ENCODE assay signal across 40 cellular contexts in genomic region chr7:125020801-125021200, GRCh38.
"Had no signal": no experiment of that assay in that cellular context is flagged by ENCODE, and none has a peak within 500 bp of the region (broad histone marks: within the 10 kb centered on the region; RNA-seq: fewer than 3 reads in every experiment).

No MANE protein-coding gene starts in this region.

- DNase-seq: activated effector memory CD4-positive, alpha-beta T cell treated with anti-CD3 and anti-CD28 coated beads, Interleukin-2, amount 50 U/mL, for 16 hours; activated effector memory CD4-positive, alpha-beta T cell treated with Interleukin-2 at 50 U/mL for 16 hours; activated gamma-delta T cell; activated gamma-delta T cell treated with Interleukin-2 at 50 U/mL for 16 hours; activated naive CD4-positive, alpha-beta T cell; activated naive CD4-positive, alpha-beta T cell treated with anti-CD3 and anti-CD28 coated beads for 36 hours; activated naive CD4-positive, alpha-beta T cell treated with anti-CD3 and anti-CD28 coated beads, Interleukin-2, amount 10 ng/mL, durations not matched to agents 7 days and 5 days; activated naive CD4-positive, alpha-beta T cell treated with anti-CD3 and anti-CD28 coated beads, Interleukin-2, amount 50 U/mL, for 16 hours; activated naive CD4-positive, alpha-beta T cell treated with Interleukin-2 at 50 U/mL for 16 hours; activated naive CD8-positive, alpha-beta T cell treated with anti-CD3 and anti-CD28 coated beads for 36 hours; activated naive CD8-positive, alpha-beta T cell treated with anti-CD3 and anti-CD28 coated beads, Interleukin-2, amount 10 ng/mL, durations not matched to agents 7 days and 5 days; activated naive CD8-positive, alpha-beta T cell treated with anti-CD3 and anti-CD28 coated beads, Interleukin-2, amount 50 U/mL, for 24 hours; activated T-cell treated with anti-CD3 and anti-CD28 coated beads for 4 hours; activated T-cell treated with anti-CD3 and anti-CD28 coated beads, Interleukin-2, amount 50 U/mL, for 1 hour; activated T-cell treated with anti-CD3 and anti-CD28 coated beads, Interleukin-2, amount 50 U/mL, for 24 hours; activated T-cell treated with anti-CD3 and anti-CD28 coated beads, Interleukin-2, amount 50 U/mL, for 4 hours; activated T-cell treated with anti-CD3 and anti-CD28 coated beads, Interleukin-2, amount 50 U/mL, for 48 hours; activated T-cell treated with anti-CD3 and anti-CD28 coated beads, Interleukin-2, amount 50 U/mL, for 72 hours; adrenal gland; amniotic stem cell; amygdala; anterior cingulate cortex; aorta; body of pancreas; brain microvascular endothelial cell; caudate nucleus; central memory CD4-positive, alpha-beta T cell; cerebellar nuclear complex had no signal

- H3K9me3 Mint-ChIP-seq: activated naive CD4-positive, alpha-beta T cell treated with anti-CD3 and anti-CD28 coated beads, Interleukin-2, amount 10 ng/mL, durations not matched to agents 7 days and 5 days; activated naive CD4-positive, alpha-beta T cell treated with anti-CD3 and anti-CD28 coated beads, Interleukin-2, amount 50 U/mL, for 24 hours; activated naive CD8-positive, alpha-beta T cell treated with anti-CD3 and anti-CD28 coated beads, Interleukin-2, amount 50 U/mL, for 24 hours; activated T-cell treated with anti-CD3 and anti-CD28 coated beads, Interleukin-2, amount 50 U/mL, for 24 hours; activated T-cell treated with anti-CD3 and anti-CD28 coated beads, Interleukin-2, amount 50 U/mL, for 4 hours; activated T-helper 2 cell treated with anti-CD3 and anti-CD28 coated beads, Interferon-gamma antibody, Interleukin-2, Interleukin-4, amounts not matched to agents 10 μg/mL and 5 μg/mL and 100 μg/mL, durations not matched to agents 14 hours and 24 hours and 36 hours; brain had no signal

- ATAC-seq: activated naive CD4-positive, alpha-beta T cell treated with anti-CD3 and anti-CD28 coated beads, Interleukin-2, amount 50 U/mL, for 72 hours; activated naive CD8-positive, alpha-beta T cell treated with anti-CD3 and anti-CD28 coated beads, Interleukin-2, amount 50 U/mL, for 24 hours; activated T-cell treated with anti-CD3 and anti-CD28 coated beads, Interleukin-2, amount 50 U/mL, for 4 hours; activated T-cell treated with anti-CD3 and anti-CD28 coated beads, Interleukin-2, amount 50 U/mL, for 72 hours; activated T-helper 17 cell treated with anti-CD3 and anti-CD28 coated beads, Interleukin-2, amount 50 U/mL, for 72 hours; body of pancreas had no signal

- H3K9me3 ChIP-seq: ascending aorta, body of pancreas, breast epithelium had no signal

- H3K27ac ChIP-seq: adrenal gland, ascending aorta, body of pancreas, brain microvascular endothelial cell, breast epithelium, cardiac muscle cell had no signal

- FAIRE-seq: bronchial epithelial cell had no signal

- H3K27me3 ChIP-seq: adrenal gland, ascending aorta, body of pancreas, brain microvascular endothelial cell, breast epithelium, cardiac muscle cell had no signal

- H3K4me1 Mint-ChIP-seq: activated naive CD4-positive, alpha-beta T cell treated with anti-CD3 and anti-CD28 coated beads, Interleukin-2, amount 10 ng/mL, durations not matched to agents 7 days and 5 days; activated naive CD4-positive, alpha-beta T cell treated with anti-CD3 and anti-CD28 coated beads, Interleukin-2, amount 50 U/mL, for 24 hours; activated naive CD8-positive, alpha-beta T cell treated with anti-CD3 and anti-CD28 coated beads for 36 hours; activated naive CD8-positive, alpha-beta T cell treated with anti-CD3 and anti-CD28 coated beads, Interleukin-2, amount 10 ng/mL, durations not matched to agents 7 days and 5 days; activated naive CD8-positive, alpha-beta T cell treated with anti-CD3 and anti-CD28 coated beads, Interleukin-2, amount 50 U/mL, for 24 hours; activated T-helper 17 cell treated with anti-CD3 and anti-CD28 coated beads, Interleukin-2, amount 50 U/mL, for 72 hours; brain; central memory CD8-positive, alpha-beta T cell had no signal

- H3K4me3 ChIP-seq: adrenal gland, ascending aorta, body of pancreas, breast epithelium, cardiac muscle cell had no signal

- H3K4me3 Mint-ChIP-seq: activated naive CD4-positive, alpha-beta T cell treated with anti-CD3 and anti-CD28 coated beads for 36 hours; activated naive CD4-positive, alpha-beta T cell treated with anti-CD3 and anti-CD28 coated beads, Interleukin-2, amount 10 ng/mL, durations not matched to agents 7 days and 5 days; activated naive CD4-positive, alpha-beta T cell treated with anti-CD3 and anti-CD28 coated beads, Interleukin-2, amount 50 U/mL, for 24 hours; activated naive CD8-positive, alpha-beta T cell; activated naive CD8-positive, alpha-beta T cell treated with anti-CD3 and anti-CD28 coated beads for 36 hours; activated naive CD8-positive, alpha-beta T cell treated with anti-CD3 and anti-CD28 coated beads, Interleukin-2, amount 10 ng/mL, durations not matched to agents 7 days and 5 days; activated naive CD8-positive, alpha-beta T cell treated with anti-CD3 and anti-CD28 coated beads, Interleukin-2, amount 50 U/mL, for 24 hours; activated T-cell treated with anti-CD3 and anti-CD28 coated beads, Interleukin-2, amount 50 U/mL, for 24 hours; activated T-cell treated with anti-CD3 and anti-CD28 coated beads, Interleukin-2, amount 50 U/mL, for 4 hours; activated T-cell treated with anti-CD3 and anti-CD28 coated beads, Interleukin-2, amount 50 U/mL, for 72 hours; activated T-helper 1 cell treated with anti-CD3 and anti-CD28 coated beads, Interleukin-12 subunit alpha, Interleukin-12 subunit beta, Interleukin-2, Interleukin-4 antibody, amounts not matched to agents 30 ng/mL and 10 ng/mL and 1 ng/mL, durations not matched to agents 14 hours and 24 hours and 36 hours; activated T-helper 17 cell treated with anti-CD3 and anti-CD28 coated beads, Interleukin-2, amount 50 U/mL, for 72 hours; brain; central memory CD8-positive, alpha-beta T cell had no signal

- H3K27me3 Mint-ChIP-seq: activated naive CD4-positive, alpha-beta T cell treated with anti-CD3 and anti-CD28 coated beads, Interleukin-2, amount 10 ng/mL, durations not matched to agents 7 days and 5 days; activated naive CD4-positive, alpha-beta T cell treated with anti-CD3 and anti-CD28 coated beads, Interleukin-2, amount 50 U/mL, for 24 hours; activated naive CD8-positive, alpha-beta T cell; activated naive CD8-positive, alpha-beta T cell treated with anti-CD3 and anti-CD28 coated beads for 36 hours; activated naive CD8-positive, alpha-beta T cell treated with anti-CD3 and anti-CD28 coated beads, Interleukin-2, amount 10 ng/mL, durations not matched to agents 7 days and 5 days; activated naive CD8-positive, alpha-beta T cell treated with anti-CD3 and anti-CD28 coated beads, Interleukin-2, amount 50 U/mL, for 24 hours; activated T-cell treated with anti-CD3 and anti-CD28 coated beads, Interleukin-2, amount 50 U/mL, for 24 hours; activated T-helper 17 cell treated with anti-CD3 and anti-CD28 coated beads, Interleukin-2, amount 50 U/mL, for 72 hours; brain; central memory CD8-positive, alpha-beta T cell had no signal

- H3K27ac Mint-ChIP-seq: activated naive CD4-positive, alpha-beta T cell treated with anti-CD3 and anti-CD28 coated beads for 36 hours; activated naive CD4-positive, alpha-beta T cell treated with anti-CD3 and anti-CD28 coated beads, Interleukin-2, amount 10 ng/mL, durations not matched to agents 7 days and 5 days; activated naive CD4-positive, alpha-beta T cell treated with anti-CD3 and anti-CD28 coated beads, Interleukin-2, amount 50 U/mL, for 24 hours; activated naive CD4-positive, alpha-beta T cell treated with anti-CD3 and anti-CD28 coated beads, Interleukin-2, amount 50 U/mL, for 72 hours; activated naive CD8-positive, alpha-beta T cell; activated naive CD8-positive, alpha-beta T cell treated with anti-CD3 and anti-CD28 coated beads for 36 hours; activated naive CD8-positive, alpha-beta T cell treated with anti-CD3 and anti-CD28 coated beads, Interleukin-2, amount 10 ng/mL, durations not matched to agents 7 days and 5 days; activated naive CD8-positive, alpha-beta T cell treated with anti-CD3 and anti-CD28 coated beads, Interleukin-2, amount 50 U/mL, for 24 hours; activated T-cell treated with anti-CD3 and anti-CD28 coated beads, Interleukin-2, amount 50 U/mL, for 24 hours; activated T-cell treated with anti-CD3 and anti-CD28 coated beads, Interleukin-2, amount 50 U/mL, for 72 hours; activated T-helper 1 cell treated with anti-CD3 and anti-CD28 coated beads, Interleukin-12 subunit alpha, Interleukin-12 subunit beta, Interleukin-2, Interleukin-4 antibody, amounts not matched to agents 30 ng/mL and 10 ng/mL and 1 ng/mL, durations not matched to agents 14 hours and 24 hours and 36 hours; activated T-helper 17 cell treated with anti-CD3 and anti-CD28 coated beads, Interleukin-2, amount 50 U/mL, for 72 hours; activated T-helper 2 cell treated with anti-CD3 and anti-CD28 coated beads, Interferon-gamma antibody, Interleukin-2, Interleukin-4, amounts not matched to agents 10 μg/mL and 5 μg/mL and 100 μg/mL, durations not matched to agents 14 hours and 24 hours and 36 hours; brain had no signal

- H3K4me1 ChIP-seq: adrenal gland, ascending aorta, body of pancreas, breast epithelium had no signal

- H3K36me3 Mint-ChIP-seq: activated naive CD4-positive, alpha-beta T cell treated with anti-CD3 and anti-CD28 coated beads, Interleukin-2, amount 10 ng/mL, durations not matched to agents 7 days and 5 days; activated naive CD4-positive, alpha-beta T cell treated with anti-CD3 and anti-CD28 coated beads, Interleukin-2, amount 50 U/mL, for 72 hours; activated naive CD8-positive, alpha-beta T cell treated with anti-CD3 and anti-CD28 coated beads for 36 hours; activated naive CD8-positive, alpha-beta T cell treated with anti-CD3 and anti-CD28 coated beads, Interleukin-2, amount 10 ng/mL, durations not matched to agents 7 days and 5 days; brain had no signal

- H3K36me3 ChIP-seq: adrenal gland, ascending aorta, brain microvascular endothelial cell, breast epithelium, cardiac muscle cell had no signal
